ENCODE assay signal across 8 cellular contexts in genomic region chr4:77353724-77354315, GRCh38.
A peak's percentile ranks its signal among the peaks of the same experiment; 100 is the strongest.
DNase-seq lines count a peak whose midpoint lies in the region; ATAC-seq and TF ChIP-seq lines count a peak whose summit lies in the region.
"Not testable (repeated sequence)": the region's sequence is repeated elsewhere in the genome, so short reads cannot be mapped to it uniquely, and the experiment has no call there.

No MANE protein-coding gene starts in this region.

- H3K4me1 Mint-ChIP-seq in activated CD8-positive, alpha-beta memory T cell treated with anti-CD3 and anti-CD28 coated beads, Interleukin-2, amount 10 ng/mL, durations not matched to agents 7 days and 5 days; neural crest cell: not testable (repeated sequence)

- TF ChIP-seq CTCF in cardiac muscle cell (IDR thresholded peaks at IDR 0.05; ENCODE audit: low read depth, low read length): peak; percentile 30
- peak; percentile 40 for TF ChIP-seq CTCF in neural crest cell (conservative IDR thresholded peaks at IDR 0.05)

- CTCF ChIA-PET in activated CD8-positive, alpha-beta memory T cell treated with anti-CD3 and anti-CD28 coated beads, Interleukin-2, amount 10 ng/mL, durations not matched to agents 7 days and 5 days (lab: Charles Lee): not testable (repeated sequence)

- not testable (repeated sequence) for H3K36me3 Mint-ChIP-seq in activated CD8-positive, alpha-beta memory T cell treated with anti-CD3 and anti-CD28 coated beads, Interleukin-2, amount 10 ng/mL, durations not matched to agents 7 days and 5 days; neural crest cell (ENCODE audit: low read depth)

- not testable (repeated sequence) for H3K4me3 ChIP-seq in BLaER1, cardiac muscle cell

- H4K20me1 ChIP-seq in BLaER1: not testable (repeated sequence)

- peak overlapping the region; percentile 60 for H3K9ac ChIP-seq in BLaER1

- peak overlapping the region; percentile 92 for H3K27ac ChIP-seq in BLaER1
- H3K27ac ChIP-seq in cardiac muscle cell: not testable (repeated sequence)

- peaks cover 47% of the 10 kb centered on the region for H3K4me1 ChIP-seq in BLaER1
- not testable (repeated sequence) for H3K4me1 ChIP-seq in cardiac muscle cell (ENCODE audit: low read depth)

- not testable (repeated sequence) for H3K36me3 ChIP-seq in BLaER1, cardiac muscle cell

- DNase-seq in activated CD8-positive, alpha-beta memory T cell treated with anti-CD3 and anti-CD28 coated beads, Interleukin-2, amount 10 ng/mL, durations not matched to agents 7 days and 5 days; cardiac muscle cell (ENCODE audit: low read depth in 1 of 2, low spot score in 1 of 2); neural crest cell (ENCODE audit: low read depth, low spot score): not testable (repeated sequence)

- H3K27me3 Mint-ChIP-seq in activated CD8-positive, alpha-beta memory T cell treated with anti-CD3 and anti-CD28 coated beads, Interleukin-2, amount 10 ng/mL, durations not matched to agents 7 days and 5 days; neural crest cell (ENCODE audit: low read depth): not testable (repeated sequence)

- H3K27me3 ChIP-seq in BLaER1, cardiac muscle cell: not testable (repeated sequence)

- H3K4me3 Mint-ChIP-seq in activated CD8-positive, alpha-beta memory T cell treated with anti-CD3 and anti-CD28 coated beads, Interleukin-2, amount 10 ng/mL, durations not matched to agents 7 days and 5 days; neural crest cell: not testable (repeated sequence)

- not testable (repeated sequence) for H3K27ac Mint-ChIP-seq in activated CD8-positive, alpha-beta memory T cell treated with anti-CD3 and anti-CD28 coated beads, Interleukin-2, amount 10 ng/mL, durations not matched to agents 7 days and 5 days; neural crest cell (ENCODE audit: unreplicated experiment)

- not testable (repeated sequence) for H3K9me3 Mint-ChIP-seq in activated CD8-positive, alpha-beta memory T cell treated with anti-CD3 and anti-CD28 coated beads, Interleukin-2, amount 10 ng/mL, durations not matched to agents 7 days and 5 days (ENCODE audit: low read depth); neural crest cell

- H3K4me2 ChIP-seq in BLaER1: peak overlapping the region; percentile 63

- ATAC-seq in GM18868 (IDR thresholded peaks at IDR 0.05; ENCODE audit: unreplicated experiment) (peak; percentile 79), GM21619 (IDR thresholded peaks at IDR 0.05; ENCODE audit: unreplicated experiment) (peak; percentile 46), HG02938 (IDR thresholded peaks at IDR 0.05; ENCODE audit: unreplicated experiment) (peak; percentile 62), HG03521 (IDR thresholded peaks at IDR 0.05; ENCODE audit: unreplicated experiment) (peak; percentile 63)
- ATAC-seq in activated CD8-positive, alpha-beta memory T cell treated with anti-CD3 and anti-CD28 coated beads, Interleukin-2, amount 10 ng/mL, durations not matched to agents 7 days and 5 days: peak; percentile 67

- not testable (repeated sequence) for H3K9me3 ChIP-seq in BLaER1; cardiac muscle cell (ENCODE audit: low read depth)
